ENCODE assay signal across 8 cellular contexts in genomic region chr22:26658161-26658560, GRCh38. TPM values are rescaled to one million over a fixed set of nuclear protein-coding genes. Genes with fewer than 3 reads are reported as not detected.
DNase-seq lines count a peak whose midpoint lies in the region; ATAC-seq and TF ChIP-seq lines count a peak whose summit lies in the region.

No MANE protein-coding gene starts in this region.

- H3K36me3 ChIP-seq in cardiac muscle cell = no peaks in the 10 kb centered on the region
- no peaks in the 10 kb centered on the region; the same call in 1 of the 2 replicates for H3K36me3 ChIP-seq in iPS DF 6.9 (ENCODE audit: control insufficient read depth, insufficient read depth, low read length)
- H3K36me3 ChIP-seq in tibial nerve = no peaks in the 10 kb centered on the region

- no peak overlapping the region for H3K27ac ChIP-seq in cardiac muscle cell
- no peak overlapping the region for H3K27ac ChIP-seq in iPS DF 6.9 (ENCODE audit: low read length)
- no peak overlapping the region for H3K27ac ChIP-seq in tibial nerve

- POLR2A ChIA-PET in activated B cell treated with CpG ODN at 0.5 μM for 24 hours (lab: Charles Lee) = interaction anchor here (0.5 to 1.6 kb wide), 2 partner anchors 15 to 228 kb away, joined by 5 to 7 read pairs; no protein-coding TSS in a partner anchor

- peak overlapping the region; percentile 20 for H3K4me3 ChIP-seq in cardiac muscle cell
- H3K4me3 ChIP-seq in iPS DF 6.9 (ENCODE audit: low read length) = peak overlapping the region; percentile 44; the same call in 1 of the 2 replicates
- H3K4me3 ChIP-seq in tibial nerve = peak overlapping the region in 3 of 4 donors; percentile 2 to 38 (median 17)

- H3K27me3 Mint-ChIP-seq in activated B cell treated with CpG ODN at 0.5 μM for 24 hours = peaks cover 8% of the 10 kb centered on the region

- peaks cover 25% of the 10 kb centered on the region for H3K4me1 Mint-ChIP-seq in activated B cell treated with CpG ODN at 0.5 μM for 24 hours

- no peak for TF ChIP-seq CTCF in cardiac muscle cell (IDR thresholded peaks at IDR 0.05; ENCODE audit: low read depth, low read length)
- TF ChIP-seq CTCF in activated B cell treated with CpG ODN at 0.5 μM for 24 hours (IDR thresholded peaks at IDR 0.05) = no peak
- no peak for TF ChIP-seq CTCF in tibial nerve (IDR thresholded peaks at IDR 0.05)

- H3K27me3 ChIP-seq in cardiac muscle cell = peaks cover 58% of the 10 kb centered on the region
- no peaks in the 10 kb centered on the region; the same call in 1 of the 2 replicates for H3K27me3 ChIP-seq in iPS DF 6.9 (ENCODE audit: control insufficient read depth, insufficient read depth, low read length)
- H3K27me3 ChIP-seq in tibial nerve = peaks cover 6 to 85% of the 10 kb centered on the region in 2 donors

- ATAC-seq in activated B cell treated with CpG ODN at 0.5 μM for 24 hours (ENCODE audit: low read depth) (peak; percentile 14), GM21825 (IDR thresholded peaks at IDR 0.05; ENCODE audit: unreplicated experiment) (no peak)

- CTCF ChIA-PET in activated B cell treated with CpG ODN at 0.5 μM for 24 hours (lab: Charles Lee) = no interaction called here

- no peaks in the 10 kb centered on the region for H3K36me3 Mint-ChIP-seq in activated B cell treated with CpG ODN at 0.5 μM for 24 hours (ENCODE audit: low read depth)

- no peak for TF ChIP-seq EP300 in tibial nerve (IDR thresholded peaks at IDR 0.05)

- H3K9me3 ChIP-seq in cardiac muscle cell (ENCODE audit: low read depth) = no peaks in the 10 kb centered on the region
- H3K9me3 ChIP-seq in iPS DF 6.9 (ENCODE audit: control insufficient read depth, insufficient read depth, low read length) = no peaks in the 10 kb centered on the region
- H3K9me3 ChIP-seq in tibial nerve = no peaks in the 10 kb centered on the region

- peaks cover 8% of the 10 kb centered on the region for H3K4me1 ChIP-seq in cardiac muscle cell (ENCODE audit: low read depth)
- H3K4me1 ChIP-seq in iPS DF 6.9 (ENCODE audit: control insufficient read depth, insufficient read depth, low read length) = peaks cover 1% of the 10 kb centered on the region; the same call in 1 of the 2 replicates
- peaks cover 0 to 25% (median 19%) of the 10 kb centered on the region in 4 donors for H3K4me1 ChIP-seq in tibial nerve

- WGBS in iPS DF 6.9 (ENCODE audit: insufficient coverage, insufficient read length) = no CpG with 5 or more reads among the region's 11 CpGs
- 3 to 8% methylated on average over 11 of the region's 11 CpGs for WGBS in tibial nerve, 2 donors

- H3K4me3 Mint-ChIP-seq in activated B cell treated with CpG ODN at 0.5 μM for 24 hours = peak overlapping the region; percentile 89

- no peaks in the 10 kb centered on the region for H3K9me3 Mint-ChIP-seq in activated B cell treated with CpG ODN at 0.5 μM for 24 hours

- intact Hi-C loops in cardiac septum (cut with DNase I) = no loop called here
- intact Hi-C loops in activated B cell treated with CpG ODN at 0.5 μM for 24 hours (cut with micrococcal nuclease) = loop anchor here (2.0 to 5.0 kb wide), 2 partner anchors 15 to 226 kb away; no protein-coding TSS in a partner anchor

- TF ChIP-seq POLR2A in tibial nerve (IDR thresholded peaks at IDR 0.05) = no peak

- no peak overlapping the region for H3K27ac Mint-ChIP-seq in activated B cell treated with CpG ODN at 0.5 μM for 24 hours

- DNase-seq in cardiac muscle cell (ENCODE audit: low read depth in 1 of 2, low spot score in 1 of 2) (no peak), cardiac septum (ENCODE audit: low spot score) (no peak), activated B cell treated with CpG ODN at 0.5 μM for 24 hours (no peak), iPS DF 6.9 (ENCODE audit: low read depth, low spot score) (no peak), tibial nerve (ENCODE audit: low spot score in 2 of 2) (no peak), COR-L47 (lab: John Stamatoyannopoulos, UW) (no peak), NCI-H187 (lab: John Stamatoyannopoulos, UW) (no peak)

RNA-seq across cellular contexts. Expression of gene MIAT, which starts 0.8 kb away (rescaled TPM):
- total RNA-seq in cardiac muscle cell (0.21 and 0.66 TPM in 2 replicates), cardiac septum (1.3 TPM), activated B cell treated with CpG ODN at 0.5 μM for 24 hours (6.6 and 7.3 TPM in 2 replicates), tibial nerve (1 to 10 TPM in 1 of 4 donors, under 1 TPM in 3; 0.42 to 1.5 (median 0.62) TPM)
- polyA plus RNA-seq in cardiac muscle cell = 0.11 and 0.30 TPM in 2 replicates

RNA-seq across cellular contexts. Expression of gene CRYBA4, which starts 36.4 kb away (rescaled TPM):
- not detected in 2 replicates for total RNA-seq in cardiac muscle cell
- polyA plus RNA-seq in cardiac muscle cell = 0.34 TPM in 1 of 2 replicates, not detected in the other
- not detected for total RNA-seq in cardiac septum
- not detected in 2 replicates for total RNA-seq in activated B cell treated with CpG ODN at 0.5 μM for 24 hours
- not detected for total RNA-seq in tibial nerve

RNA-seq across cellular contexts. Expression of gene CRYBB1, which starts 40.3 kb away (rescaled TPM):
- 0.11 TPM in 1 of 2 replicates, not detected in the other for total RNA-seq in cardiac muscle cell
- polyA plus RNA-seq in cardiac muscle cell = not detected in 2 replicates
- total RNA-seq in cardiac septum = 0.67 TPM
- total RNA-seq in activated B cell treated with CpG ODN at 0.5 μM for 24 hours = not detected in 2 replicates
- 1 to 10 TPM in 3 of 4 donors, under 1 TPM in 1; 0.84 to 4.8 (median 1.8) TPM for total RNA-seq in tibial nerve
